Comparison of ENCODE assay signal across 35 cellular contexts in the genomic region with DNA sequence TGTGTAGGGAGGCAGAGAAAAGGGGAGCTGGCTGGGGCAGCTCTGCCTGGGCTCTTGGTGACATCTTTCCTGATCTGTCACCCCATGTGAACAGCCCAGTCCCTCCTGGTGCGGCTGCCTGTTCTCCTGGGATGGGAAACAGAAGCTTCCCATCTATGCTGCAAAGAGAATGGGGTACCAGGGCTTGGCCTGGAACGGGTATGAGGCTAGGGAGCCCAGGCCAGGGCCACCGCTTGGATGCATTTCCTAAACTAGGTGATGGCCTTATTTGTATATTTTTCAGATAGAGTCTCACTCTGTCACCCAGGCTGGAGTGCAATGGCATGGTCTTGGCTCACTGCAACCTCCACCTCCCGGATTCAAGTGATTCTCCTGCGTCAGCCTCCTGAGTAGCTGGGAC. TPM values are rescaled to one million over a fixed set of nuclear protein-coding genes. Genes with fewer than 3 reads are reported as not detected.
"Had no signal": no experiment of that assay in that cellular context is flagged by ENCODE, and none has a peak within 500 bp of the region (broad histone marks: within the 10 kb centered on the region; RNA-seq: fewer than 3 reads in every experiment).

No MANE protein-coding gene starts in this region.

- H3K27ac ChIP-seq: KMS-11, PC-9, RWPE1, SJSA1 had no signal

- H3K4me1 ChIP-seq: SJSA1 had no signal

- H3K4me2 ChIP-seq: KMS-11, PC-9, SK-N-SH had no signal

- H3K9me3 ChIP-seq: SJSA1, SK-N-SH had no signal

- H3K9ac ChIP-seq: KMS-11, SK-N-SH had no signal

- ATAC-seq: Panc1 had no signal

- H2AFZ ChIP-seq: PC-9 had no signal

- DNase-seq: Karpas-422, KBM-7, NCI-H1048, NCI-H1092 treated with DMSO at 0.1 percent for 48 hours, NCI-H1105 treated with DMSO at 0.1 percent for 48 hours, NCI-H1417, NCI-H1436, NCI-H146, NCI-H1694, NCI-H187, NCI-H1930, NCI-H2029 treated with DMSO at 0.1 percent for 48 hours, NCI-H2081 treated with DMSO at 0.1 percent for 48 hours, NCI-H2107, NCI-H2171, NCI-H226, NCI-H446 treated with DMSO at 0.1 percent for 48 hours, NCI-H510A, NCI-H524, NCI-H526, NCI-H69, NCI-H748 treated with DMSO at 0.1 percent for 48 hours, NCI-H82, PC-9, Right ventricle myocardium superior, SHP77 treated with DMSO at 0.1 percent for 48 hours, SK-N-SH, SW 1271 had no signal

- H3K36me3 ChIP-seq: SJSA1 had no signal

- H3K9me2 ChIP-seq: SK-N-SH had no signal

- H3K4me3 ChIP-seq: PC-9, SJSA1 had no signal

RNA-seq across cellular contexts. Expression of a gene that starts 48.6 kb away (rescaled TPM):
- total RNA-seq: LHCN-M2, OCI-LY7, PC-9, Right ventricle myocardium superior, RPMI7951, SJSA1 had no signal
- polyA plus RNA-seq: SK-N-SH had no signal
